1 cellular context compared by ENCODE assay signal in the genomic region with DNA sequence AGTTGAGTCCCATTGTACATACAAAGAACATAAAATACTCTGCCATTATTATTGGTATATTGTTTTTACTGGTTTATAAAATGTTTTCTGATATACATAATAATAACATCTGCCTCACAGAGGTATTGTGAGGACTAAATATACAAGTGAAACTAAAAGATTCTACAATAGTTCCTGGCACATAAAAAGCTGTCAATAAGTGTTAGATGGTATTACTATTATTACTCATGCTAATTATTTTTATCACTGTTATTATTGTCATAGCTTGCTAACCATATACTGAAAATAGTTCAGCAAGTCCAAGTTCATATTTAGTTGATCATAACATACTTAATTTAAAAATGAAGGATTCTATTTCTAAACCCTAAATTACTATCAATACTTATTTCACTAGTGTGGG.
TF ChIP-seq lines count a peak whose summit lies in the region.

No MANE protein-coding gene starts in this region.

TF ChIP-seq in K562, 482 proteins besides CTCF, POLR2A, EP300 and RAD21 (continued from another document):
- TF ChIP-seq, protein P1, sequence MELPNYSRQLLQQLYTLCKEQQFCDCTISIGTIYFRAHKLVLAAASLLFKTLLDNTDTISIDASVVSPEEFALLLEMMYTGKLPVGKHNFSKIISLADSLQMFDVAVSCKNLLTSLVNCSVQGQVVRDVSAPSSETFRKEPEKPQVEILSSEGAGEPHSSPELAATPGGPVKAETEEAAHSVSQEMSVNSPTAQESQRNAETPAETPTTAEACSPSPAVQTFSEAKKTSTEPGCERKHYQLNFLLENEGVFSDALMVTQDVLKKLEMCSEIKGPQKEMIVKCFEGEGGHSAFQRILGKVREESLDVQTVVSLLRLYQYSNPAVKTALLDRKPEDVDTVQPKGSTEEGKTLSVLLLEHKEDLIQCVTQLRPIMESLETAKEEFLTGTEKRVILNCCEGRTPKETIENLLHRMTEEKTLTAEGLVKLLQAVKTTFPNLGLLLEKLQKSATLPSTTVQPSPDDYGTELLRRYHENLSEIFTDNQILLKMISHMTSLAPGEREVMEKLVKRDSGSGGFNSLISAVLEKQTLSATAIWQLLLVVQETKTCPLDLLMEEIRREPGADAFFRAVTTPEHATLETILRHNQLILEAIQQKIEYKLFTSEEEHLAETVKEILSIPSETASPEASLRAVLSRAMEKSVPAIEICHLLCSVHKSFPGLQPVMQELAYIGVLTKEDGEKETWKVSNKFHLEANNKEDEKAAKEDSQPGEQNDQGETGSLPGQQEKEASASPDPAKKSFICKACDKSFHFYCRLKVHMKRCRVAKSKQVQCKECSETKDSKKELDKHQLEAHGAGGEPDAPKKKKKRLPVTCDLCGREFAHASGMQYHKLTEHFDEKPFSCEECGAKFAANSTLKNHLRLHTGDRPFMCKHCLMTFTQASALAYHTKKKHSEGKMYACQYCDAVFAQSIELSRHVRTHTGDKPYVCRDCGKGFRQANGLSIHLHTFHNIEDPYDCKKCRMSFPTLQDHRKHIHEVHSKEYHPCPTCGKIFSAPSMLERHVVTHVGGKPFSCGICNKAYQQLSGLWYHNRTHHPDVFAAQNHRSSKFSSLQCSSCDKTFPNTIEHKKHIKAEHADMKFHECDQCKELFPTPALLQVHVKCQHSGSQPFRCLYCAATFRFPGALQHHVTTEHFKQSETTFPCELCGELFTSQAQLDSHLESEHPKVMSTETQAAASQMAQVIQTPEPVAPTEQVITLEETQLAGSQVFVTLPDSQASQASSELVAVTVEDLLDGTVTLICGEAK (IDR thresholded peaks at IDR 0.05): no peak
- TF ChIP-seq, protein P1 (CRISPR knock-in tag; IDR thresholded peaks at IDR 0.05): no peak
- no peak for TF ChIP-seq CAMTA2 (CRISPR knock-in tag; conservative IDR thresholded peaks at IDR 0.05)
TF ChIP-seq in K562: peak in this region for 0.
